In genomic region chr9:93024986-93025630, GRCh38 we compare ENCODE assay signal across 20 cellular contexts. TPM values are rescaled to one million over a fixed set of nuclear protein-coding genes. Genes with fewer than 3 reads are reported as not detected.
DNase-seq lines count a peak whose midpoint lies in the region; ATAC-seq and TF ChIP-seq lines count a peak whose summit lies in the region.
"Had no signal": no experiment of that assay in that cellular context is flagged by ENCODE, and none has a peak within 500 bp of the region (broad histone marks: within the 10 kb centered on the region; RNA-seq: fewer than 3 reads in every experiment).

No MANE protein-coding gene starts in this region.

- TF ChIP-seq CTCF in activated B cell treated with CpG ODN at 0.5 μM for 24 hours (IDR thresholded peaks at IDR 0.05) (no peak), endodermal cell (conservative IDR thresholded peaks at IDR 0.05) (no peak)

- H3K27me3 Mint-ChIP-seq in activated B cell treated with CpG ODN at 0.5 μM for 24 hours = no peaks in the 10 kb centered on the region
- no peaks in the 10 kb centered on the region for H3K27me3 Mint-ChIP-seq in endodermal cell (ENCODE audit: insufficient read depth)
- no peaks in the 10 kb centered on the region for H3K27me3 Mint-ChIP-seq in stimulated activated naive CD8-positive, alpha-beta T cell treated with anti-CD3 and anti-CD28 coated beads, Interleukin-15, amount 100 ng/mL, for 72 hours

- intact Hi-C loops in Right ventricle myocardium superior (cut with DNase I) = no loop called here
- intact Hi-C loops in left cardiac atrium (cut with DNase I) = no loop called here
- intact Hi-C loops in activated B cell treated with CpG ODN at 0.5 μM for 24 hours (cut with micrococcal nuclease) = no loop called here

- 85 to 89% methylated on average over 4 to 11 of the region's 11 CpGs for WGBS in endodermal cell (ENCODE audit: insufficient coverage in 1 of 2, insufficient read length in 1 of 2), 2 experiments

- H3K36me3 Mint-ChIP-seq in activated B cell treated with CpG ODN at 0.5 μM for 24 hours (ENCODE audit: low read depth) (peaks cover 68% of the 10 kb centered on the region), endodermal cell (ENCODE audit: low read depth) (no peaks in the 10 kb centered on the region)

- H3K27me3 ChIP-seq in endodermal cell (ENCODE audit: control insufficient read depth, insufficient read depth, low read length, poor library complexity, severe bottlenecking) = no peaks in the 10 kb centered on the region
- H3K27me3 ChIP-seq: hepatocyte had no signal

- no peaks in the 10 kb centered on the region for H3K9me3 ChIP-seq in endodermal cell (ENCODE audit: control insufficient read depth, low read length)

- H3K36me3 ChIP-seq in endodermal cell (ENCODE audit: control insufficient read depth, insufficient read depth, low read length) = no peaks in the 10 kb centered on the region

- H3K4me3 Mint-ChIP-seq in activated B cell treated with CpG ODN at 0.5 μM for 24 hours (no peak overlapping the region), endodermal cell (no peak overlapping the region)
- H3K4me3 Mint-ChIP-seq in stimulated activated naive CD8-positive, alpha-beta T cell treated with anti-CD3 and anti-CD28 coated beads, Interleukin-15, amount 100 ng/mL, for 72 hours = peak overlapping the region in 1 of 2 donors; percentile 26
- H3K4me3 Mint-ChIP-seq: HFFc6 had no signal

- H3K9me3 Mint-ChIP-seq in activated B cell treated with CpG ODN at 0.5 μM for 24 hours (no peaks in the 10 kb centered on the region), endodermal cell (no peaks in the 10 kb centered on the region)
- no peaks in the 10 kb centered on the region for H3K9me3 Mint-ChIP-seq in stimulated activated naive CD8-positive, alpha-beta T cell treated with anti-CD3 and anti-CD28 coated beads, Interleukin-15, amount 100 ng/mL, for 72 hours
- H3K9me3 Mint-ChIP-seq: HFFc6 had no signal

- no peak overlapping the region for H3K9ac ChIP-seq in endodermal cell (ENCODE audit: extremely low read depth, low read length, poor library complexity, severe bottlenecking)

- H3K27ac ChIP-seq in endodermal cell (ENCODE audit: low read depth, low read length) = no peak overlapping the region
- H3K27ac ChIP-seq: hepatocyte had no signal

- H3K27ac Mint-ChIP-seq in activated B cell treated with CpG ODN at 0.5 μM for 24 hours = peak overlapping the region; percentile 46
- H3K27ac Mint-ChIP-seq in endodermal cell = peak overlapping the region; percentile 9
- H3K27ac Mint-ChIP-seq in stimulated activated naive CD8-positive, alpha-beta T cell treated with anti-CD3 and anti-CD28 coated beads, Interleukin-15, amount 100 ng/mL, for 72 hours = peak overlapping the region; percentile 92 to 93
- H3K27ac Mint-ChIP-seq: HFFc6 had no signal

- no peaks in the 10 kb centered on the region for H3K4me1 ChIP-seq in endodermal cell (ENCODE audit: control insufficient read depth, insufficient read depth, low read length)

- H3K4me3 ChIP-seq in endodermal cell (ENCODE audit: low read length) = no peak overlapping the region
- H3K4me3 ChIP-seq: hepatocyte had no signal

- no peak for ATAC-seq in Right ventricle myocardium superior (ENCODE audit: poor library complexity)
- no peak for ATAC-seq in left cardiac atrium
- no peak for ATAC-seq in activated B cell treated with CpG ODN at 0.5 μM for 24 hours (ENCODE audit: low read depth)
- ATAC-seq in stimulated activated naive CD8-positive, alpha-beta T cell treated with anti-CD3 and anti-CD28 coated beads, Interleukin-15, amount 100 ng/mL, for 72 hours = no peak
- ATAC-seq in HG03039 (IDR thresholded peaks at IDR 0.05; ENCODE audit: unreplicated experiment) = no peak
- ATAC-seq in HG03175 (IDR thresholded peaks at IDR 0.05; ENCODE audit: unreplicated experiment) = no peak
- ATAC-seq: Right ventricle myocardium inferior, sciatic nerve had no signal

- POLR2A ChIA-PET in activated B cell treated with CpG ODN at 0.5 μM for 24 hours (lab: Charles Lee) = interaction anchor here (1.0 to 2.0 kb wide), 2 partner anchors 39 to 70 kb away, joined by 3 to 5 read pairs; no protein-coding TSS in a partner anchor

- peak; percentile 28 for DNase-seq in Right ventricle myocardium superior
- no peak for DNase-seq in left cardiac atrium
- DNase-seq in activated B cell treated with CpG ODN at 0.5 μM for 24 hours = no peak
- no peak for DNase-seq in endodermal cell
- no peak for DNase-seq in stimulated activated naive CD8-positive, alpha-beta T cell treated with anti-CD3 and anti-CD28 coated beads, Interleukin-15, amount 100 ng/mL, for 72 hours
- DNase-seq in effector CD4-positive, alpha-beta T cell = no peak
- DNase-seq: aorta; Calu3; HFFc6; midbrain; MM.1S; NCI-H2029; NCI-H510A; nucleus accumbens; stimulated activated CD4-positive, alpha-beta T cell treated with anti-CD3 and anti-CD28 coated beads, Interleukin-1b, Interleukin-23, amount 100 ng/mL, for 48 hours had no signal

- CTCF ChIA-PET in activated B cell treated with CpG ODN at 0.5 μM for 24 hours (lab: Charles Lee) = interaction anchor here (1.3 kb wide), 1 partner anchor 68 kb away, joined by 3 read pairs; no protein-coding TSS in a partner anchor

- peaks cover 45% of the 10 kb centered on the region for H3K4me1 Mint-ChIP-seq in activated B cell treated with CpG ODN at 0.5 μM for 24 hours
- H3K4me1 Mint-ChIP-seq in endodermal cell = no peaks in the 10 kb centered on the region
- peaks cover 98% of the 10 kb centered on the region for H3K4me1 Mint-ChIP-seq in stimulated activated naive CD8-positive, alpha-beta T cell treated with anti-CD3 and anti-CD28 coated beads, Interleukin-15, amount 100 ng/mL, for 72 hours

RNA-seq across cellular contexts. Expression of gene SUSD3, which starts 33.4 kb away (rescaled TPM):
- 0.56 TPM for total RNA-seq in Right ventricle myocardium superior
- 1 to 10 TPM; 1.6 to 2.4 TPM for total RNA-seq in left cardiac atrium
- total RNA-seq in activated B cell treated with CpG ODN at 0.5 μM for 24 hours = 9.1 and 12.9 TPM in 2 replicates
- total RNA-seq in endodermal cell = 1 to 10 TPM; 5.1 to 5.9 TPM
- polyA plus RNA-seq in endodermal cell (2013, experiment 1 of 2) = 3.1 TPM
- polyA plus RNA-seq in endodermal cell (2013, experiment 2 of 2) = 2.7 TPM

Comparison
In these comparisons a context has a peak if more than half of its experiments do, and no peak if none do; other contexts are left out.
1. H3K27ac Mint-ChIP-seq: peak in every context shown above with its lines; median percentile 92 in stimulated activated naive CD8-positive, alpha-beta T cell treated with anti-CD3 and anti-CD28 coated beads, Interleukin-15, amount 100 ng/mL, for 72 hours; 46 in activated B cell treated with CpG ODN at 0.5 μM for 24 hours; 9 in endodermal cell.